Comparison of ENCODE assay signal across 2 cellular contexts in genomic region chr16:89246903-89247733, GRCh38.
TF ChIP-seq lines count a peak whose summit lies in the region.

No MANE protein-coding gene starts in this region.

TF ChIP-seq in GM23338, 12 proteins besides CTCF, POLR2A, EP300 and RAD21 (continued from another document):
- TF ChIP-seq REST (IDR thresholded peaks at IDR 0.05; ENCODE audit: unreplicated experiment): no peak

TF ChIP-seq in K562, 482 proteins besides CTCF, POLR2A, EP300 and RAD21 (continued from another document and continues in another):
- 0 out of 2 replicates have a peak, but pooled peaks have one; percentile 3 for TF ChIP-seq EGR1 (conservative IDR thresholded peaks at IDR 0.05)
- peak; percentile 20; the same call in 1 of the 2 replicates for TF ChIP-seq MYC (IDR thresholded peaks at IDR 0.05; ENCODE audit: low read depth, low read length)
- TF ChIP-seq MYC (CRISPR knock-in tag; IDR thresholded peaks at IDR 0.05; ENCODE audit: borderline replicate concordance, low read depth): no peak
- TF ChIP-seq ARID1B (IDR thresholded peaks at IDR 0.05): no peak
- TF ChIP-seq ZNF583 (CRISPR knock-in tag; IDR thresholded peaks at IDR 0.05): no peak
- no peak for TF ChIP-seq ZNF695 (CRISPR knock-in tag; IDR thresholded peaks at IDR 0.05)
- TF ChIP-seq, protein P1, sequence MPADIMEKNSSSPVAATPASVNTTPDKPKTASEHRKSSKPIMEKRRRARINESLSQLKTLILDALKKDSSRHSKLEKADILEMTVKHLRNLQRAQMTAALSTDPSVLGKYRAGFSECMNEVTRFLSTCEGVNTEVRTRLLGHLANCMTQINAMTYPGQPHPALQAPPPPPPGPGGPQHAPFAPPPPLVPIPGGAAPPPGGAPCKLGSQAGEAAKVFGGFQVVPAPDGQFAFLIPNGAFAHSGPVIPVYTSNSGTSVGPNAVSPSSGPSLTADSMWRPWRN (IDR thresholded peaks at IDR 0.05; ENCODE audit: low read depth): no peak
- TF ChIP-seq GATAD2B (IDR thresholded peaks at IDR 0.05; ENCODE audit: borderline replicate concordance): no peak
- TF ChIP-seq, protein P2, sequence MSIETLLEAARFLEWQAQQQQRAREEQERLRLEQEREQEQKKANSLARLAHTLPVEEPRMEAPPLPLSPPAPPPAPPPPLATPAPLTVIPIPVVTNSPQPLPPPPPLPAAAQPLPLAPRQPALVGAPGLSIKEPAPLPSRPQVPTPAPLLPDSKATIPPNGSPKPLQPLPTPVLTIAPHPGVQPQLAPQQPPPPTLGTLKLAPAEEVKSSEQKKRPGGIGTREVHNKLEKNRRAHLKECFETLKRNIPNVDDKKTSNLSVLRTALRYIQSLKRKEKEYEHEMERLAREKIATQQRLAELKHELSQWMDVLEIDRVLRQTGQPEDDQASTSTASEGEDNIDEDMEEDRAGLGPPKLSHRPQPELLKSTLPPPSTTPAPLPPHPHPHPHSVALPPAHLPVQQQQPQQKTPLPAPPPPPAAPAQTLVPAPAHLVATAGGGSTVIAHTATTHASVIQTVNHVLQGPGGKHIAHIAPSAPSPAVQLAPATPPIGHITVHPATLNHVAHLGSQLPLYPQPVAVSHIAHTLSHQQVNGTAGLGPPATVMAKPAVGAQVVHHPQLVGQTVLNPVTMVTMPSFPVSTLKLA (conservative IDR thresholded peaks at IDR 0.05): peak in 1 of 2 experiments; percentile 55; a peak in 2 of 4 replicates
- TF ChIP-seq AFF4 (CRISPR knock-in tag; IDR thresholded peaks at IDR 0.05): no peak
- TF ChIP-seq NRF1 (conservative IDR thresholded peaks at IDR 0.05 in 1 of 2, IDR thresholded peaks at IDR 0.05 in 1 of 2): peak; percentile 79 to 80
- no peak for TF ChIP-seq FOXP1 (CRISPR knock-in tag; IDR thresholded peaks at IDR 0.05)
- peak; percentile 54; the same call in 1 of the 2 replicates for TF ChIP-seq ZNF263 (CRISPR knock-in tag; IDR thresholded peaks at IDR 0.05; ENCODE audit: borderline replicate concordance)
- no peak for TF ChIP-seq ESRRA (IDR thresholded peaks at IDR 0.05; ENCODE audit: borderline replicate concordance, low read depth)
- TF ChIP-seq, protein P3, sequence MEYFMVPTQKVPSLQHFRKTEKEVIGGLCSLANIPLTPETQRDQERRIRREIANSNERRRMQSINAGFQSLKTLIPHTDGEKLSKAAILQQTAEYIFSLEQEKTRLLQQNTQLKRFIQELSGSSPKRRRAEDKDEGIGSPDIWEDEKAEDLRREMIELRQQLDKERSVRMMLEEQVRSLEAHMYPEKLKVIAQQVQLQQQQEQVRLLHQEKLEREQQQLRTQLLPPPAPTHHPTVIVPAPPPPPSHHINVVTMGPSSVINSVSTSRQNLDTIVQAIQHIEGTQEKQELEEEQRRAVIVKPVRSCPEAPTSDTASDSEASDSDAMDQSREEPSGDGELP (CRISPR knock-in tag; IDR thresholded peaks at IDR 0.05; ENCODE audit: borderline replicate concordance): peak; percentile 43; the same call in 1 of the 2 replicates
- TF ChIP-seq ZNF140 (CRISPR knock-in tag; IDR thresholded peaks at IDR 0.05): no peak
- no peak for TF ChIP-seq RBM25 (IDR thresholded peaks at IDR 0.05; ENCODE audit: low read depth, low read length, severe bottlenecking)
- peak; percentile 16 for TF ChIP-seq TBP (optimal IDR thresholded peaks at IDR 0.05; ENCODE audit: low read depth, low read length)
- TF ChIP-seq, protein P4, sequence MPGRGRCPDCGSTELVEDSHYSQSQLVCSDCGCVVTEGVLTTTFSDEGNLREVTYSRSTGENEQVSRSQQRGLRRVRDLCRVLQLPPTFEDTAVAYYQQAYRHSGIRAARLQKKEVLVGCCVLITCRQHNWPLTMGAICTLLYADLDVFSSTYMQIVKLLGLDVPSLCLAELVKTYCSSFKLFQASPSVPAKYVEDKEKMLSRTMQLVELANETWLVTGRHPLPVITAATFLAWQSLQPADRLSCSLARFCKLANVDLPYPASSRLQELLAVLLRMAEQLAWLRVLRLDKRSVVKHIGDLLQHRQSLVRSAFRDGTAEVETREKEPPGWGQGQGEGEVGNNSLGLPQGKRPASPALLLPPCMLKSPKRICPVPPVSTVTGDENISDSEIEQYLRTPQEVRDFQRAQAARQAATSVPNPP (IDR thresholded peaks at IDR 0.05; ENCODE audit: borderline replicate concordance, insufficient read depth, insufficient read length): no peak
- TF ChIP-seq, protein P5, sequence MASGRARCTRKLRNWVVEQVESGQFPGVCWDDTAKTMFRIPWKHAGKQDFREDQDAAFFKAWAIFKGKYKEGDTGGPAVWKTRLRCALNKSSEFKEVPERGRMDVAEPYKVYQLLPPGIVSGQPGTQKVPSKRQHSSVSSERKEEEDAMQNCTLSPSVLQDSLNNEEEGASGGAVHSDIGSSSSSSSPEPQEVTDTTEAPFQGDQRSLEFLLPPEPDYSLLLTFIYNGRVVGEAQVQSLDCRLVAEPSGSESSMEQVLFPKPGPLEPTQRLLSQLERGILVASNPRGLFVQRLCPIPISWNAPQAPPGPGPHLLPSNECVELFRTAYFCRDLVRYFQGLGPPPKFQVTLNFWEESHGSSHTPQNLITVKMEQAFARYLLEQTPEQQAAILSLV (tag; IDR thresholded peaks at IDR 0.05): no peak
- peak; percentile 53 for TF ChIP-seq SUPT5H (IDR thresholded peaks at IDR 0.05)
- no peak for TF ChIP-seq NCOA4 (IDR thresholded peaks at IDR 0.05; ENCODE audit: partially characterized antibody)
- no peak for TF ChIP-seq MAFF (IDR thresholded peaks at IDR 0.05; ENCODE audit: low read length)
- peak; percentile 54; the same call in 1 of the 2 replicates for TF ChIP-seq PHF8 (IDR thresholded peaks at IDR 0.05; ENCODE audit: borderline replicate concordance, low read length)
- peak; percentile 94 for TF ChIP-seq PCBP1 (IDR thresholded peaks at IDR 0.05; ENCODE audit: low read depth, low read length, poor library complexity, severe bottlenecking)
- TF ChIP-seq HDAC1 (IDR thresholded peaks at IDR 0.05): 0 out of 4 replicates have a peak, but pooled peaks of 1 of the 2 experiments have one; percentile 29
- TF ChIP-seq, protein P6, sequence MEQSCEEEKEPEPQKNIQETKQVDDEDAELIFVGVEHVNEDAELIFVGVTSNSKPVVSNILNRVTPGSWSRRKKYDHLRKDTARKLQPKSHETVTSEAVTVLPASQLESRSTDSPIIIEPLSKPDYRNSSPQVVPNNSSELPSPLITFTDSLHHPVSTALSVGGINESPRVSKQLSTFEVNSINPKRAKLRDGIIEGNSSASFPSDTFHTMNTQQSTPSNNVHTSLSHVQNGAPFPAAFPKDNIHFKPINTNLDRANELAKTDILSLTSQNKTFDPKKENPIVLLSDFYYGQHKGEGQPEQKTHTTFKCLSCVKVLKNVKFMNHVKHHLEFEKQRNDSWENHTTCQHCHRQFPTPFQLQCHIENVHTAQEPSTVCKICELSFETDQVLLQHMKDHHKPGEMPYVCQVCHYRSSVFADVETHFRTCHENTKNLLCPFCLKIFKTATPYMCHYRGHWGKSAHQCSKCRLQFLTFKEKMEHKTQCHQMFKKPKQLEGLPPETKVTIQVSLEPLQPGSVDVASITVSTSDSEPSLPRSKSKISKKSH (CRISPR knock-in tag; IDR thresholded peaks at IDR 0.05): no peak
- TF ChIP-seq SAFB (IDR thresholded peaks at IDR 0.05; ENCODE audit: borderline replicate concordance, low read depth, low read length): 0 out of 2 replicates have a peak, but pooled peaks have one; percentile 50
- TF ChIP-seq XRCC3 (IDR thresholded peaks at IDR 0.05): no peak
- TF ChIP-seq ZFX (CRISPR knock-in tag; IDR thresholded peaks at IDR 0.05): peak; percentile 54
- no peak for TF ChIP-seq DNMT1 (IDR thresholded peaks at IDR 0.05)
- peak; percentile 26 for TF ChIP-seq PHF20 (IDR thresholded peaks at IDR 0.05; ENCODE audit: partially characterized antibody)
- peak in 1 of 2 experiments; percentile 37; a peak in 1 of 4 replicates for TF ChIP-seq MAZ (CRISPR knock-in tag; conservative IDR thresholded peaks at IDR 0.05 in 1 of 2, IDR thresholded peaks at IDR 0.05 in 1 of 2)
- no peak for TF ChIP-seq THAP12 (CRISPR knock-in tag; IDR thresholded peaks at IDR 0.05)
- TF ChIP-seq RB1 (IDR thresholded peaks at IDR 0.05; ENCODE audit: low read depth): no peak
- TF ChIP-seq ATF1 (CRISPR knock-in tag; IDR thresholded peaks at IDR 0.05): no peak
- no peak for TF ChIP-seq ATF1 (tag; IDR thresholded peaks at IDR 0.05)
- peak; percentile 42 for TF ChIP-seq KDM5B (IDR thresholded peaks at IDR 0.05; ENCODE audit: insufficient replicate concordance, low read depth, low read length)
- peak; percentile 40 for TF ChIP-seq MAX (CRISPR knock-in tag; IDR thresholded peaks at IDR 0.05)
- no peak for TF ChIP-seq ZNF398 (CRISPR knock-in tag; IDR thresholded peaks at IDR 0.05)
- TF ChIP-seq ETS1 (conservative IDR thresholded peaks at IDR 0.05; ENCODE audit: control insufficient read depth, low read depth, low read length): 0 out of 2 replicates have a peak, but pooled peaks have one; percentile 11
- TF ChIP-seq CGGBP1 (CRISPR knock-in tag; IDR thresholded peaks at IDR 0.05): no peak
- no peak for TF ChIP-seq HDAC3 (IDR thresholded peaks at IDR 0.05; ENCODE audit: borderline replicate concordance, partially characterized antibody)
- TF ChIP-seq NFIX (CRISPR knock-in tag; IDR thresholded peaks at IDR 0.05; ENCODE audit: low read depth): no peak
- TF ChIP-seq POLR2B (IDR thresholded peaks at IDR 0.05; ENCODE audit: low read depth, partially characterized antibody): no peak
- no peak for TF ChIP-seq TSC22D4 (tag; IDR thresholded peaks at IDR 0.05)
